ENCODE assay signal across 14 cellular contexts in the genomic region with DNA sequence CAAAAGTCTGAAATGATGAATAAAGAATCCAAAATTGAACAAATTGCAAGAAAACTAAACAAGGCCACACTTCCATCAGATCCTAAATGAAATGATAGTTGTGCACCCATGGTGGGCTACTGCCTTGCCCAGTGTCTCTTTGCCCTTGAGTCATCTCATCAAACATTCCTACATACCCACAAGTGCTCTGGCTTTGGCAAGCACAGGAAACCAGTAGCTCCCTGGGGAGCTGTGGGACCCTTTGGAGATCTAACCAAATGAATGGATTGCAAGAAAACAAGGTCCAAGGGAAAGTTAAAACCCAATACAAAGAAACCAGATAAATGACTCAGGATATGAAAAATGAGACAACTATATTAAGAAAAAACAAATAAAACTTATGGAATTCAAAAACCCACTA.
"Had no signal": no experiment of that assay in that cellular context is flagged by ENCODE, and none has a peak within 500 bp of the region (broad histone marks: within the 10 kb centered on the region; RNA-seq: fewer than 3 reads in every experiment).

No MANE protein-coding gene starts in this region.

- H3K9me3 ChIP-seq: adrenal gland, sigmoid colon, testis, upper lobe of right lung had no signal

- H3K27ac ChIP-seq: adrenal gland, heart right ventricle, left ventricle myocardium inferior, sigmoid colon, testis, upper lobe of right lung had no signal

- H3K4me3 ChIP-seq: adrenal gland, heart right ventricle, left ventricle myocardium inferior, sigmoid colon, testis, upper lobe of right lung had no signal

- ATAC-seq: activated T-helper 17 cell treated with anti-CD3 and anti-CD28 coated beads, Interleukin-2, amount 50 U/mL, for 72 hours; heart right ventricle; upper lobe of right lung had no signal

- DNase-seq: activated CD4-positive, alpha-beta T cell treated with anti-CD3 and anti-CD28 coated beads, Interleukin-2, amount 10 ng/mL, durations not matched to agents 7 days and 5 days; activated CD4-positive, CD25-positive, alpha-beta regulatory T cell; activated CD8-positive, alpha-beta memory T cell treated with anti-CD3 and anti-CD28 coated beads for 24 hours; activated naive CD4-positive, alpha-beta T cell treated with anti-CD3 and anti-CD28 coated beads, Interleukin-2, amount 50 U/mL, for 16 hours; adrenal gland; heart right ventricle; kidney; left ventricle myocardium inferior; mesenchymal stem cell; sigmoid colon; stimulated activated CD4-positive, alpha-beta T cell treated with anti-CD3 and anti-CD28 coated beads, Interleukin-4, amount 100 ng/mL, for 24 hours; testis; upper lobe of right lung had no signal

- H3K4me1 ChIP-seq: adrenal gland, heart right ventricle, left ventricle myocardium inferior, sigmoid colon, testis, upper lobe of right lung had no signal

- H3K27me3 ChIP-seq: adrenal gland, heart right ventricle, sigmoid colon, testis, upper lobe of right lung had no signal

- H3K36me3 ChIP-seq: adrenal gland, heart right ventricle, left ventricle myocardium inferior, sigmoid colon, upper lobe of right lung had no signal
